21 cellular contexts compared by ENCODE assay signal in genomic region chr9:117466111-117466510, GRCh38.
"Had no signal": no experiment of that assay in that cellular context is flagged by ENCODE, and none has a peak within 500 bp of the region (broad histone marks: within the 10 kb centered on the region; RNA-seq: fewer than 3 reads in every experiment).

No MANE protein-coding gene starts in this region.

- H3K27me3 ChIP-seq: cardiac muscle cell, tibial nerve had no signal

- H3K36me3 ChIP-seq: cardiac muscle cell, esophagus muscularis mucosa, heart right ventricle, stomach, suprapubic skin, tibial nerve had no signal

- H3K4me1 ChIP-seq: esophagus muscularis mucosa, heart right ventricle, stomach, suprapubic skin, tibial nerve had no signal

- DNase-seq: activated CD4-positive, CD25-positive, alpha-beta regulatory T cell treated with anti-CD3 and anti-CD28 coated beads, Interleukin-2, amount 50 U/mL, for 72 hours; activated CD8-positive, alpha-beta memory T cell treated with anti-CD3 and anti-CD28 coated beads, Interleukin-2, amount 10 ng/mL, durations not matched to agents 7 days and 5 days; activated CD8-positive, alpha-beta T cell treated with anti-CD3 and anti-CD28 coated beads, Interleukin-2, amount 10 ng/mL, durations not matched to agents 7 days and 5 days; activated naive CD4-positive, alpha-beta T cell; activated T-cell treated with anti-CD3 and anti-CD28 coated beads, Interleukin-2, amount 50 U/mL, for 48 hours; foreskin melanocyte; heart right ventricle; kidney glomerular epithelial cell; left ventricle myocardium superior; stimulated activated CD4-positive, alpha-beta T cell treated with anti-CD3 and anti-CD28 coated beads, Interleukin-1b, Interleukin-23, amount 100 ng/mL, for 48 hours; stimulated activated naive B cell treated with anti-CD40 and anti-IgM and Interleukin-4, amounts not matched to agents 10 μg/mL and 1 μg/mL and 100 μg/mL, for 72 hours; stomach; SW 1271; T-helper 9 cell had no signal

- ATAC-seq: activated CD8-positive, alpha-beta memory T cell treated with anti-CD3 and anti-CD28 coated beads, Interleukin-2, amount 10 ng/mL, durations not matched to agents 7 days and 5 days; activated CD8-positive, alpha-beta T cell treated with anti-CD3 and anti-CD28 coated beads, Interleukin-2, amount 10 ng/mL, durations not matched to agents 7 days and 5 days; activated naive CD4-positive, alpha-beta T cell treated with anti-CD3 and anti-CD28 coated beads, Interleukin-2, amount 50 U/mL, for 72 hours; heart right ventricle; left ventricle myocardium superior; sciatic nerve; stimulated activated naive B cell treated with anti-CD40 and anti-IgM and Interleukin-4, amounts not matched to agents 10 μg/mL and 1 μg/mL and 100 μg/mL, for 72 hours had no signal

- H3K4me3 ChIP-seq: cardiac muscle cell, esophagus muscularis mucosa, heart right ventricle, skin epidermis, stomach, suprapubic skin, tibial nerve had no signal

- H3K27ac ChIP-seq: cardiac muscle cell, esophagus muscularis mucosa, heart right ventricle, skin epidermis, stomach, suprapubic skin, tibial nerve had no signal

- H3K9me3 ChIP-seq: esophagus muscularis mucosa, heart right ventricle, stomach, suprapubic skin, tibial nerve had no signal
